In the genomic region with DNA sequence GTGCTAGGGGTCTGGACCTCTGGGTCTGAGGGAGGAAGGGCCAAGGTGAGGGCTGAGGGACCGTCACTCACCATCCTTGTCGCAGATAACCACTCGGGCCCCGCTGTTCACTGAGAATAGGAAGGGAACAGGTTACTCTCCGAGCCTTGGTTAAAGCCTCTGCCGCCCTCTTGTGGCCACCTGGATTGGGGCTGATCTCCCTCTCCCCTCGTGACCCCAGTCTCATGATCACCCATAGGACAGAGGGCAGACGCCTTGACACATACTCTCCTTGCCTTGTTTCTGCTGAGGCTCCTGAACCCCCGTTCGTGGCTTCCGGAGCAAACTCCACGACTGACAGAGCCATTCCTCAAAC, we compare ENCODE assay signal across 7 cellular contexts. TPM values are rescaled to one million over a fixed set of nuclear protein-coding genes. Genes with fewer than 3 reads are reported as not detected.
A peak's percentile ranks its signal among the peaks of the same experiment; 100 is the strongest.
DNase-seq lines count a peak whose midpoint lies in the region; ATAC-seq and TF ChIP-seq lines count a peak whose summit lies in the region.

No MANE protein-coding gene starts in this region.

- H3K9ac ChIP-seq in colonic mucosa (ENCODE audit: low read depth in 2 of 2, low read length in 2 of 2): peak overlapping the region in 1 of 2 donors; percentile 62

- no peaks in the 10 kb centered on the region for H3K36me3 ChIP-seq in colonic mucosa

- ATAC-seq in HG03196 (IDR thresholded peaks at IDR 0.05; ENCODE audit: unreplicated experiment) (peak; percentile 63), left colon (peak; percentile 98)
- ATAC-seq in activated CD4-positive, alpha-beta T cell treated with anti-CD3 and anti-CD28 coated beads for 36 hours: peak; percentile 99

- TF ChIP-seq CTCF in GM13977 (IDR thresholded peaks at IDR 0.05; ENCODE audit: extremely low read depth, insufficient read depth, missing control alignments) (peak; percentile 88), colonic mucosa (IDR thresholded peaks at IDR 0.05) (peak; percentile 83)

- DNase-seq in GM13977 (ENCODE audit: low spot score) (peak; percentile 90), NCI-H510A treated with DMSO at 0.1 percent for 48 hours (lab: John Stamatoyannopoulos, UW) (peak; percentile 93), colonic mucosa (peak; percentile 97), left colon (peak; percentile 91 to 99)
- DNase-seq in activated CD4-positive, alpha-beta T cell treated with anti-CD3 and anti-CD28 coated beads for 36 hours: peak; percentile 98
- peak; percentile 92 to 95 for DNase-seq in stimulated activated CD4-positive, alpha-beta T cell treated with anti-CD3 and anti-CD28 coated beads, Interleukin-1b, Interleukin-23, amount 100 ng/mL, for 4 hours (ENCODE audit: low read depth in 2 of 2)

- no peak overlapping the region for H3K27ac ChIP-seq in colonic mucosa

- POLR2A ChIA-PET in activated CD4-positive, alpha-beta T cell treated with anti-CD3 and anti-CD28 coated beads for 36 hours (lab: Charles Lee): no interaction called here

- H3K36me3 Mint-ChIP-seq in activated CD4-positive, alpha-beta T cell treated with anti-CD3 and anti-CD28 coated beads for 36 hours (ENCODE audit: low read depth): no peaks in the 10 kb centered on the region

- H3K27ac Mint-ChIP-seq in activated CD4-positive, alpha-beta T cell treated with anti-CD3 and anti-CD28 coated beads for 36 hours: peak overlapping the region; percentile 83

- peaks cover 18% of the 10 kb centered on the region for H3K4me1 Mint-ChIP-seq in activated CD4-positive, alpha-beta T cell treated with anti-CD3 and anti-CD28 coated beads for 36 hours

- no peaks in the 10 kb centered on the region for H3K4me1 ChIP-seq in colonic mucosa

- H3K27me3 Mint-ChIP-seq in activated CD4-positive, alpha-beta T cell treated with anti-CD3 and anti-CD28 coated beads for 36 hours: no peaks in the 10 kb centered on the region

- no peaks in the 10 kb centered on the region for H3K9me3 ChIP-seq in colonic mucosa

- H3K4me3 ChIP-seq in colonic mucosa: peak overlapping the region; percentile 17

- no peaks in the 10 kb centered on the region for H3K27me3 ChIP-seq in colonic mucosa

- in situ Hi-C loops in GM13977 (cut with MboI; ENCODE audit: low pct_unique_long_range_greater_than_20kb, low sequenced_read_pairs, unreplicated experiment): no loop called here

- intact Hi-C loops in activated CD4-positive, alpha-beta T cell treated with anti-CD3 and anti-CD28 coated beads for 36 hours (cut with DNase I, micrococcal nuclease): loop anchor here (1.0 to 10.0 kb wide), 8 partner anchors 25 to 321 kb away; a partner anchor contains a TSS
- intact Hi-C loops in colonic mucosa (cut with DNase I) (loop anchor here (2.0 kb wide), 1 partner anchor 41 kb away; no protein-coding TSS in a partner anchor), left colon (cut with DNase I, micrococcal nuclease) (no loop called here)

- CTCF ChIA-PET in activated CD4-positive, alpha-beta T cell treated with anti-CD3 and anti-CD28 coated beads for 36 hours (lab: Charles Lee): interaction anchor here (0.6 to 2.5 kb wide), 12 partner anchors 10 to 191 kb away, joined by 3 to 23 read pairs (median 4); a partner anchor contains a TSS

- H3K9me3 Mint-ChIP-seq in activated CD4-positive, alpha-beta T cell treated with anti-CD3 and anti-CD28 coated beads for 36 hours (ENCODE audit: low read depth): no peaks in the 10 kb centered on the region

- peak overlapping the region; percentile 71 for H3K4me3 Mint-ChIP-seq in activated CD4-positive, alpha-beta T cell treated with anti-CD3 and anti-CD28 coated beads for 36 hours

RNA-seq across cellular contexts. Expression of a gene that starts 0.6 kb away (rescaled TPM):
- under 1 TPM; 0.21 to 0.83 TPM for total RNA-seq in activated CD4-positive, alpha-beta T cell treated with anti-CD3 and anti-CD28 coated beads for 36 hours
- total RNA-seq in colonic mucosa (1 to 10 TPM in 1 of 2 donors, under 1 TPM in 1; 0.79 to 2.8 TPM), left colon (1 to 10 TPM; 3.3 to 4.6 TPM)

RNA-seq across cellular contexts. Expression of a gene that starts 24.9 kb away (rescaled TPM):
- total RNA-seq in activated CD4-positive, alpha-beta T cell treated with anti-CD3 and anti-CD28 coated beads for 36 hours: 10 to 100 TPM; 65.9 to 70.3 TPM
- total RNA-seq in colonic mucosa (10 to 100 TPM; 74.8 to 85.5 TPM), left colon (10 to 100 TPM; 57.5 to 78.0 TPM)

RNA-seq across cellular contexts. Expression of a gene that starts 32.7 kb away (rescaled TPM):
- 10 to 100 TPM in 1 of 2 experiments, 1 to 10 TPM in 1; 7.0 to 10.9 TPM for total RNA-seq in activated CD4-positive, alpha-beta T cell treated with anti-CD3 and anti-CD28 coated beads for 36 hours
- total RNA-seq in colonic mucosa: 1 to 10 TPM; 5.6 to 6.6 TPM
- total RNA-seq in left colon: 1 to 10 TPM; 4.3 to 8.6 TPM

RNA-seq across cellular contexts. Expression of a gene that starts 36.5 kb away (rescaled TPM):
- total RNA-seq in activated CD4-positive, alpha-beta T cell treated with anti-CD3 and anti-CD28 coated beads for 36 hours: 10 to 100 TPM; 51.6 to 62.4 TPM
- total RNA-seq in colonic mucosa (10 to 100 TPM; 23.9 to 33.3 TPM), left colon (10 to 100 TPM; 39.4 to 40.4 TPM)

Comparison
In these comparisons a context has a peak if more than half of its experiments do, and no peak if none do; other contexts are left out.
1. intact Hi-C loops: an anchor here in activated CD4-positive, alpha-beta T cell treated with anti-CD3 and anti-CD28 coated beads for 36 hours (1.0 to 10.0 kb wide) and colonic mucosa (2.0 kb wide); none called in left colon.